Comparison of ENCODE assay signal across 32 cellular contexts in the genomic region with DNA sequence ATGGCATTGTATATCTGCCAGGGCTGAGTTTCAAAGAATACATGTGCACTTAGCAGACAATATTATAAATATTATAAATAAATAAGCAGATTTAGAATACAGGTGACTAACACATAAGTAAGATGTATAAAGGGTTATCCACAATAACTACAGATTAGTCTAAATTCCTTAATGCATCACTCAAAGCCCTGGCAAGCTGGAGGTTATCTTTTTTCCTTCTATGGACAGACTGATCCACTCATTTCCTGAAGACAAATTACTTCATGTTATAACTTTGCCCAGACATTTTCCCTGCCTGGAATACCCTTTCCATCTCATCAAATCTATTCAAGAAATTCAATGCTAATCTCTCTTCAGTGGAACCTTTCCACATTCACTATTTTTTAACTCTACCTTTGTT. TPM values are rescaled to one million over a fixed set of nuclear protein-coding genes. Genes with fewer than 3 reads are reported as not detected.
DNase-seq lines count a peak whose midpoint lies in the region; ATAC-seq and TF ChIP-seq lines count a peak whose summit lies in the region.
"Had no signal": no experiment of that assay in that cellular context is flagged by ENCODE, and none has a peak within 500 bp of the region (broad histone marks: within the 10 kb centered on the region; RNA-seq: fewer than 3 reads in every experiment).

No MANE protein-coding gene starts in this region.

- peaks cover 9% of the 10 kb centered on the region; the same call in 1 of the 2 replicates for H3K36me3 Mint-ChIP-seq in HFFc6 (ENCODE audit: low read depth)
- peaks cover 3 to 7% of the 10 kb centered on the region in 2 donors for H3K36me3 Mint-ChIP-seq in stimulated activated naive B cell treated with anti-CD40 and anti-IgM and Interleukin-4, amounts not matched to agents 10 μg/mL and 1 μg/mL and 100 μg/mL, for 72 hours

- H3K9me3 Mint-ChIP-seq in HFFc6: no peaks in the 10 kb centered on the region
- no peaks in the 10 kb centered on the region for H3K9me3 Mint-ChIP-seq in stimulated activated naive B cell treated with anti-CD40 and anti-IgM and Interleukin-4, amounts not matched to agents 10 μg/mL and 1 μg/mL and 100 μg/mL, for 72 hours
- H3K9me3 Mint-ChIP-seq: activated CD8-positive, alpha-beta T cell treated with anti-CD3 and anti-CD28 coated beads for 36 hours; activated naive CD4-positive, alpha-beta T cell treated with anti-CD3 and anti-CD28 coated beads, Interleukin-2, amount 10 ng/mL, durations not matched to agents 7 days and 5 days; activated T-helper 17 cell treated with anti-CD3 and anti-CD28 coated beads, Interleukin-2, amount 50 U/mL, for 72 hours had no signal

- ATAC-seq in stimulated activated naive B cell treated with anti-CD40 and anti-IgM and Interleukin-4, amounts not matched to agents 10 μg/mL and 1 μg/mL and 100 μg/mL, for 72 hours (replicated peaks): no peak
- ATAC-seq: activated CD4-positive, alpha-beta T cell treated with anti-CD3 and anti-CD28 coated beads for 36 hours; activated CD8-positive, alpha-beta T cell treated with anti-CD3 and anti-CD28 coated beads for 36 hours; activated T-helper 17 cell treated with anti-CD3 and anti-CD28 coated beads, Interleukin-2, amount 50 U/mL, for 72 hours; K562; left lung had no signal

- peaks cover 59% of the 10 kb centered on the region for H3K4me1 Mint-ChIP-seq in HFFc6 (ENCODE audit: low read depth)
- peaks cover 9 to 19% of the 10 kb centered on the region in 2 donors for H3K4me1 Mint-ChIP-seq in stimulated activated naive B cell treated with anti-CD40 and anti-IgM and Interleukin-4, amounts not matched to agents 10 μg/mL and 1 μg/mL and 100 μg/mL, for 72 hours

- no peaks in the 10 kb centered on the region for H3K27me3 ChIP-seq in suprapubic skin
- H3K27me3 ChIP-seq: adrenal gland; BLaER1 treated with 17β-estradiol and CSF1 and Interleukin-3, amounts not matched to agents 10 nM and 100 nM; colonic mucosa; esophagus squamous epithelium; left lung; ovary; testis had no signal

- H3K36me3 ChIP-seq in suprapubic skin: no peaks in the 10 kb centered on the region
- H3K36me3 ChIP-seq: adrenal gland, colonic mucosa, left lung, ovary had no signal

- DNase-seq in HFFc6 (no peak), RWPE1 (ENCODE audit: low spot score) (peak; percentile 32), epithelial cell of esophagus (ENCODE audit: low read depth) (peak; percentile 77), pulmonary artery endothelial cell (ENCODE audit: low read depth, low spot score) (peak; percentile 53), NCI-H82 treated with DMSO at 0.1 percent for 48 hours (lab: John Stamatoyannopoulos, UW; ENCODE audit: unreplicated experiment) (no peak), suprapubic skin (ENCODE audit: low spot score in 2 of 2) (no peak), DMS153 treated with DMSO at 0.1 percent for 48 hours (lab: John Stamatoyannopoulos, UW; ENCODE audit: unreplicated experiment) (no peak)
- DNase-seq in stimulated activated naive B cell treated with anti-CD40 and anti-IgM and Interleukin-4, amounts not matched to agents 10 μg/mL and 1 μg/mL and 100 μg/mL, for 72 hours: no peak
- DNase-seq: activated CD4-positive, alpha-beta T cell treated with anti-CD3 and anti-CD28 coated beads for 36 hours; activated CD8-positive, alpha-beta T cell treated with anti-CD3 and anti-CD28 coated beads for 36 hours; activated naive CD4-positive, alpha-beta T cell treated with anti-CD3 and anti-CD28 coated beads, Interleukin-2, amount 10 ng/mL, durations not matched to agents 7 days and 5 days; adrenal gland; colonic mucosa; COR-L47; effector memory CD4-positive, alpha-beta T cell; esophagus squamous epithelium; hypothalamus; left lung; mesenchymal stem cell; NCI-H1105; NCI-H187; NCI-H2171; NCI-H510A treated with DMSO at 0.1 percent for 48 hours; ovary; SHP77; stimulated activated naive CD4-positive, alpha-beta T cell treated with Interleukin-2 at 50 U/mL for 16 hours; T-helper 9 cell; testis had no signal

- no peaks in the 10 kb centered on the region for H3K27me3 Mint-ChIP-seq in HFFc6 (ENCODE audit: insufficient read depth)
- H3K27me3 Mint-ChIP-seq in stimulated activated naive B cell treated with anti-CD40 and anti-IgM and Interleukin-4, amounts not matched to agents 10 μg/mL and 1 μg/mL and 100 μg/mL, for 72 hours: no peaks in the 10 kb centered on the region
- H3K27me3 Mint-ChIP-seq: activated CD4-positive, alpha-beta T cell treated with anti-CD3 and anti-CD28 coated beads for 36 hours; activated CD8-positive, alpha-beta T cell treated with anti-CD3 and anti-CD28 coated beads for 36 hours; activated naive CD4-positive, alpha-beta T cell treated with anti-CD3 and anti-CD28 coated beads, Interleukin-2, amount 10 ng/mL, durations not matched to agents 7 days and 5 days; activated T-helper 17 cell treated with anti-CD3 and anti-CD28 coated beads, Interleukin-2, amount 50 U/mL, for 72 hours had no signal

- H3K4me3 ChIP-seq in epithelial cell of esophagus (ENCODE audit: low read length) (no peak overlapping the region), suprapubic skin (no peak overlapping the region)
- H3K4me3 ChIP-seq: adrenal gland; BLaER1 treated with 17β-estradiol and CSF1 and Interleukin-3, amounts not matched to agents 10 nM and 100 nM; colonic mucosa; esophagus squamous epithelium; K562; left lung; ovary; skin epidermis; testis had no signal

- no peaks in the 10 kb centered on the region for H3K9me3 ChIP-seq in suprapubic skin
- H3K9me3 ChIP-seq: adrenal gland; BLaER1 treated with 17β-estradiol and CSF1 and Interleukin-3, amounts not matched to agents 10 nM and 100 nM; colonic mucosa; esophagus squamous epithelium; left lung; ovary; testis had no signal

- CTCF ChIA-PET in RWPE1 (lab: Yijun Ruan, JAX): no interaction called here

- H3K4me3 Mint-ChIP-seq in HFFc6: no peak overlapping the region
- H3K4me3 Mint-ChIP-seq in stimulated activated naive B cell treated with anti-CD40 and anti-IgM and Interleukin-4, amounts not matched to agents 10 μg/mL and 1 μg/mL and 100 μg/mL, for 72 hours: no peak overlapping the region
- H3K4me3 Mint-ChIP-seq: activated CD4-positive, alpha-beta T cell treated with anti-CD3 and anti-CD28 coated beads for 36 hours; activated CD8-positive, alpha-beta T cell treated with anti-CD3 and anti-CD28 coated beads for 36 hours; activated naive CD4-positive, alpha-beta T cell treated with anti-CD3 and anti-CD28 coated beads, Interleukin-2, amount 10 ng/mL, durations not matched to agents 7 days and 5 days; activated T-helper 17 cell treated with anti-CD3 and anti-CD28 coated beads, Interleukin-2, amount 50 U/mL, for 72 hours had no signal

- peaks cover 15% of the 10 kb centered on the region for H3K4me1 ChIP-seq in suprapubic skin
- H3K4me1 ChIP-seq: testis had no signal

- H3K27ac ChIP-seq in RWPE1 (no peak overlapping the region), suprapubic skin (no peak overlapping the region)
- H3K27ac ChIP-seq: adrenal gland; BLaER1 treated with 17β-estradiol and CSF1 and Interleukin-3, amounts not matched to agents 10 nM and 100 nM; colonic mucosa; esophagus squamous epithelium; left lung; ovary; skin epidermis; testis had no signal

- H3K27ac Mint-ChIP-seq in HFFc6: peak overlapping the region; percentile 43
- H3K27ac Mint-ChIP-seq in stimulated activated naive B cell treated with anti-CD40 and anti-IgM and Interleukin-4, amounts not matched to agents 10 μg/mL and 1 μg/mL and 100 μg/mL, for 72 hours: no peak overlapping the region
- H3K27ac Mint-ChIP-seq: activated CD4-positive, alpha-beta T cell treated with anti-CD3 and anti-CD28 coated beads for 36 hours; activated CD8-positive, alpha-beta T cell treated with anti-CD3 and anti-CD28 coated beads for 36 hours; activated naive CD4-positive, alpha-beta T cell treated with anti-CD3 and anti-CD28 coated beads, Interleukin-2, amount 10 ng/mL, durations not matched to agents 7 days and 5 days; activated T-helper 17 cell treated with anti-CD3 and anti-CD28 coated beads, Interleukin-2, amount 50 U/mL, for 72 hours had no signal

- POLR2A ChIA-PET in RWPE1 (lab: Yijun Ruan, JAX; ENCODE audit: low non-redundant PET): no interaction called here

- TF ChIP-seq POLR2A in suprapubic skin (IDR thresholded peaks at IDR 0.05): no peak

- no peak for TF ChIP-seq EP300 in suprapubic skin (IDR thresholded peaks at IDR 0.05)

- TF ChIP-seq CTCF in HFFc6 (IDR thresholded peaks at IDR 0.05) (no peak), RWPE1 (conservative IDR thresholded peaks at IDR 0.05; ENCODE audit: low read depth) (no peak), epithelial cell of esophagus (IDR thresholded peaks at IDR 0.05; ENCODE audit: insufficient read depth, low read depth, low read length, missing control alignments) (no peak), suprapubic skin (IDR thresholded peaks at IDR 0.05) (no peak)

RNA-seq across cellular contexts. Expression of gene LUZP1, which starts 38.8 kb away (rescaled TPM):
- 10 to 100 TPM; 47.3 to 55.6 (median 53.0) TPM for total RNA-seq in HFFc6 (2021; fragmentation: NEBNext Ultra II Directional; extraction: Animal tissue kit (Norgen Biotek cat#: 25700))
- total RNA-seq in pulmonary artery endothelial cell: 54.3 and 69.6 TPM in 2 replicates
- total RNA-seq in suprapubic skin: 10 to 100 TPM; 20.8 to 25.7 (median 22.9) TPM

Comparison
In these comparisons a context has a peak if more than half of its experiments do, and no peak if none do; other contexts are left out.
1. DNase-seq: peak in RWPE1 (single experiment), epithelial cell of esophagus (single experiment) and pulmonary artery endothelial cell (single experiment); none in HFFc6 (single experiment), stimulated activated naive B cell treated with anti-CD40 and anti-IgM and Interleukin-4, amounts not matched to agents 10 μg/mL and 1 μg/mL and 100 μg/mL, for 72 hours (single experiment), NCI-H82 treated with DMSO at 0.1 percent for 48 hours (single experiment), suprapubic skin (0 of 2) and DMS153 treated with DMSO at 0.1 percent for 48 hours (single experiment).